Comparison of ENCODE assay signal across 15 cellular contexts in the genomic region with DNA sequence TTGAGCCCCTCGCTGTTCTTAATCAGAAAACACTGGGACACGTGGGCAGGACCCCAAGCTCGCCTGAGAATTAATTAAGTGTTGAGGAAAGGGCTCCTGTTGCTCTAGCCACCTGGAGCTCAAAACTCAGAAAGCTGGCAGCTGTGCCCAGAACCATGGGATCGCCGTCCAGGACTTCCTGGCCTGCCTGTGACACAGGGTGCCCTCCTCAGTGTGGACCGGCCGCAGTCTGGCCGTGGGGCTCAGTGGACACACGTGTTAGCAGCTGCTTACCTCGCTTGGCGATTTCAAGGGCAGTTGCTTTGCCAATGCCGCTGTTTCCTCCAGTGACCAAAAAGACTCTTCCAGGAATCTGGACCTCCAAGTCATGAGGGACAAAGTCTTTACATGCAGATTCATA. TPM values are rescaled to one million over a fixed set of nuclear protein-coding genes. Genes with fewer than 3 reads are reported as not detected.
DNase-seq lines count a peak whose midpoint lies in the region; ATAC-seq and TF ChIP-seq lines count a peak whose summit lies in the region.
"Had no signal": no experiment of that assay in that cellular context is flagged by ENCODE, and none has a peak within 500 bp of the region (broad histone marks: within the 10 kb centered on the region; RNA-seq: fewer than 3 reads in every experiment).

No MANE protein-coding gene starts in this region.

- no peak overlapping the region for H2BK20ac ChIP-seq in IMR-90 (ENCODE audit: low read depth, low read length)

- H4K5ac ChIP-seq in IMR-90 (ENCODE audit: low read depth, low read length) = no peak overlapping the region

- H3K36me3 ChIP-seq in IMR-90 (ENCODE audit: control insufficient read depth, insufficient read depth, low read length) = no peaks in the 10 kb centered on the region
- H3K36me3 ChIP-seq in neuronal stem cell (replicated peaks in 1 of 2; ENCODE audit: control insufficient read depth in 2 of 2, insufficient read depth in 2 of 2, low read length in 2 of 2) = peaks cover 0 to 1% of the 10 kb centered on the region in 2 donors
- H3K36me3 ChIP-seq: BE2C, HAP-1 had no signal

- TF ChIP-seq RAD21 in IMR-90 (IDR thresholded peaks at IDR 0.05; ENCODE audit: low read length) = no peak

- H2BK12ac ChIP-seq in neuronal stem cell (ENCODE audit: low read length) = no peak overlapping the region

- H2BK5ac ChIP-seq in IMR-90 (ENCODE audit: low read depth, low read length, poor library complexity, severe bottlenecking) = no peak overlapping the region
- no peak overlapping the region for H2BK5ac ChIP-seq in neuronal stem cell (ENCODE audit: low read length)

- H3K4me1 ChIP-seq in IMR-90 (ENCODE audit: control insufficient read depth, insufficient read depth, low read length) (peaks cover 4% of the 10 kb centered on the region), neuronal stem cell (ENCODE audit: control insufficient read depth in 2 of 2, insufficient read depth in 1 of 2, low read depth in 1 of 2, low read length in 2 of 2) (peaks cover 22 to 34% of the 10 kb centered on the region in 2 donors)

- H4K91ac ChIP-seq in IMR-90 (ENCODE audit: insufficient read depth, low read depth, low read length) = no peak overlapping the region
- no peak overlapping the region for H4K91ac ChIP-seq in neuronal stem cell (ENCODE audit: low read depth, low read length, poor library complexity)

- no peak overlapping the region for H2AK9ac ChIP-seq in IMR-90 (replicated peaks; ENCODE audit: low read depth, low read length, poor library complexity)

- no peak overlapping the region for H3K27ac ChIP-seq in IMR-90 (ENCODE audit: insufficient read depth, low read length)
- H3K27ac ChIP-seq in neuronal stem cell (replicated peaks; ENCODE audit: low read length) = no peak overlapping the region
- H3K27ac ChIP-seq: C4-2B had no signal

- CTCF ChIA-PET in IMR-90 (lab: Yijun Ruan, JAX) = no interaction called here

- H3K27ac Mint-ChIP-seq in activated naive CD8-positive, alpha-beta T cell = peak overlapping the region; percentile 10
- H3K27ac Mint-ChIP-seq in activated naive CD8-positive, alpha-beta T cell treated with anti-CD3 and anti-CD28 coated beads for 36 hours = no peak overlapping the region

- H4K8ac ChIP-seq in IMR-90 (ENCODE audit: low read depth in 2 of 2, low read length in 2 of 2) (no peak overlapping the region), neuronal stem cell (ENCODE audit: low read depth, low read length) (no peak overlapping the region)

- H3K23ac ChIP-seq in IMR-90 (ENCODE audit: low read depth, low read length) (no peak overlapping the region), neuronal stem cell (ENCODE audit: low read depth, low read length, poor library complexity) (no peak overlapping the region)

- H2AK5ac ChIP-seq in IMR-90 (ENCODE audit: low read depth, low read length) (no peak overlapping the region), neuronal stem cell (ENCODE audit: low read depth, low read length) (no peak overlapping the region)

- peak overlapping the region; percentile 5 for H2AFZ ChIP-seq in IMR-90 (replicated peaks; ENCODE audit: low read length, poor library complexity)
- H2AFZ ChIP-seq in neuronal stem cell (ENCODE audit: low read length) = no peak overlapping the region

- no TSS peak for BruUV-seq in IMR-90 (replicated peaks; lab: Mats Ljungman, UMichigan)

- H3K4me3 Mint-ChIP-seq in activated naive CD8-positive, alpha-beta T cell = no peak overlapping the region
- no peak overlapping the region for H3K4me3 Mint-ChIP-seq in activated naive CD8-positive, alpha-beta T cell treated with anti-CD3 and anti-CD28 coated beads for 36 hours

- H3K79me1 ChIP-seq in IMR-90 (ENCODE audit: low read depth in 1 of 2, low read length in 2 of 2) (peaks cover 0 to 9% of the 10 kb centered on the region in 2 experiments; a peak in 1 of 4 replicates), neuronal stem cell (ENCODE audit: low read depth, low read length) (no peaks in the 10 kb centered on the region)

- no peaks in the 10 kb centered on the region for H3K27me3 Mint-ChIP-seq in activated naive CD8-positive, alpha-beta T cell
- H3K27me3 Mint-ChIP-seq in activated naive CD8-positive, alpha-beta T cell treated with anti-CD3 and anti-CD28 coated beads for 36 hours = no peaks in the 10 kb centered on the region
- H3K27me3 Mint-ChIP-seq: IgD-negative memory B cell had no signal

- H3K36me3 Mint-ChIP-seq in activated naive CD8-positive, alpha-beta T cell = no peaks in the 10 kb centered on the region
- peaks cover 3% of the 10 kb centered on the region for H3K36me3 Mint-ChIP-seq in activated naive CD8-positive, alpha-beta T cell treated with anti-CD3 and anti-CD28 coated beads for 36 hours
- H3K36me3 Mint-ChIP-seq: IgD-negative memory B cell had no signal

- 87% methylated on average over 3 of the region's 12 CpGs; no CpG with 5 or more reads in 1 of the 2 experiments for WGBS in IMR-90 (ENCODE audit: extremely low coverage in 2 of 2, insufficient read length in 1 of 2), 2 experiments
- WGBS in neuronal stem cell (ENCODE audit: extremely low coverage in 2 of 2, insufficient read length in 2 of 2, insufficient replicate concordance in 1 of 2), 2 donors = no CpG with 5 or more reads among the region's 12 CpGs

- H2BK15ac ChIP-seq in IMR-90 (ENCODE audit: low read depth, low read length) (no peak overlapping the region), neuronal stem cell (ENCODE audit: low read length) (no peak overlapping the region)

- H3K4me2 ChIP-seq in IMR-90 (ENCODE audit: low read depth, low read length) (no peak overlapping the region), neuronal stem cell (ENCODE audit: insufficient read depth, low read length, poor library complexity, severe bottlenecking) (no peak overlapping the region)

- H3K14ac ChIP-seq in IMR-90 (replicated peaks; ENCODE audit: low read depth, low read length) (no peak overlapping the region), neuronal stem cell (ENCODE audit: low read length) (no peak overlapping the region)

- no peak overlapping the region for H3K9ac ChIP-seq in IMR-90 (ENCODE audit: low read depth, low read length)
- no peak overlapping the region for H3K9ac ChIP-seq in neuronal stem cell (ENCODE audit: low read depth, low read length, poor library complexity)

- no peak for DNase-seq in activated naive CD8-positive, alpha-beta T cell treated with anti-CD3 and anti-CD28 coated beads for 36 hours
- DNase-seq in IMR-90 = no peak
- no peak for DNase-seq in neuronal stem cell (ENCODE audit: low spot score)
- DNase-seq in GM13977 (ENCODE audit: low spot score) = no peak
- DNase-seq in NCI-H2196 (lab: John Stamatoyannopoulos, UW; ENCODE audit: unreplicated experiment) = no peak
- DNase-seq: BE2C, DMS 273 treated with DMSO at 0.1 percent for 48 hours, GOT3 had no signal

- H3K9me3 ChIP-seq in IMR-90 (ENCODE audit: control insufficient read depth, insufficient read depth, low read length) (no peaks in the 10 kb centered on the region), neuronal stem cell (replicated peaks in 1 of 2; ENCODE audit: control insufficient read depth in 2 of 2, insufficient read depth in 1 of 2, low read depth in 1 of 2, low read length in 2 of 2) (no peaks in the 10 kb centered on the region)
- H3K9me3 ChIP-seq: BE2C, HAP-1 had no signal

- no peak overlapping the region for H3K18ac ChIP-seq in IMR-90 (ENCODE audit: low read depth, low read length)
- H3K18ac ChIP-seq in neuronal stem cell (ENCODE audit: low read length) = no peak overlapping the region

- ATAC-seq in IMR-90 (ENCODE audit: low read depth) (no peak), GM18502 (IDR thresholded peaks at IDR 0.05; ENCODE audit: poor library complexity, unreplicated experiment) (no peak)
- ATAC-seq: GM12878 had no signal

- H3K4ac ChIP-seq in IMR-90 (ENCODE audit: low read depth, low read length) = no peak overlapping the region
- H3K4ac ChIP-seq in neuronal stem cell (ENCODE audit: low read length) = peak overlapping the region; percentile 44

- no peak overlapping the region for H3K56ac ChIP-seq in IMR-90 (ENCODE audit: extremely low read depth, insufficient read depth, low read length)

- dilution Hi-C loops in IMR-90 (cut with HindIII; ENCODE audit: low sequenced_read_pairs, unreplicated experiment) = no loop called here

- no peak for TF ChIP-seq CTCF in IMR-90 (conservative IDR thresholded peaks at IDR 0.05; ENCODE audit: low read depth, low read length)
- no peak for TF ChIP-seq CTCF in GM13977 (IDR thresholded peaks at IDR 0.05; ENCODE audit: extremely low read depth, insufficient read depth, missing control alignments)

- H3K4me1 Mint-ChIP-seq in activated naive CD8-positive, alpha-beta T cell (ENCODE audit: low read depth) = peaks cover 40% of the 10 kb centered on the region
- H3K4me1 Mint-ChIP-seq in activated naive CD8-positive, alpha-beta T cell treated with anti-CD3 and anti-CD28 coated beads for 36 hours = peaks cover 28% of the 10 kb centered on the region

- H3K9me3 Mint-ChIP-seq in activated naive CD8-positive, alpha-beta T cell (ENCODE audit: low read depth) = no peaks in the 10 kb centered on the region
- no peaks in the 10 kb centered on the region for H3K9me3 Mint-ChIP-seq in activated naive CD8-positive, alpha-beta T cell treated with anti-CD3 and anti-CD28 coated beads for 36 hours
- H3K9me3 Mint-ChIP-seq: IgD-negative memory B cell had no signal

- H4K20me1 ChIP-seq in IMR-90 (ENCODE audit: insufficient read depth, low read length) = no peaks in the 10 kb centered on the region

- POLR2A ChIA-PET in IMR-90 (lab: Charles Lee; ENCODE audit: unreplicated experiment) = no interaction called here

- no peak for TF ChIP-seq POLR2A in IMR-90 (IDR thresholded peaks at IDR 0.05; ENCODE audit: low read depth, low read length)

- H3K9me1 ChIP-seq in IMR-90 (ENCODE audit: insufficient read depth, low read length) = peaks cover 4% of the 10 kb centered on the region; the same call in 1 of the 2 replicates

- H2BK120ac ChIP-seq in IMR-90 (ENCODE audit: low read depth, low read length) (no peak overlapping the region), neuronal stem cell (ENCODE audit: low read depth, low read length) (no peak overlapping the region)

- H3K27me3 ChIP-seq in IMR-90 (ENCODE audit: control insufficient read depth, insufficient read depth, low read length) (no peaks in the 10 kb centered on the region), neuronal stem cell (ENCODE audit: control insufficient read depth in 3 of 3, insufficient read depth in 3 of 3, low read depth in 1 of 3, low read length in 3 of 3) (no peaks in the 10 kb centered on the region)
- H3K27me3 ChIP-seq: BE2C had no signal

- intact Hi-C loops in IMR-90 (cut with micrococcal nuclease) = no loop called here

- in situ Hi-C loops in IMR-90 (cut with MboI; ENCODE audit: low sequenced_read_pairs) = loop anchor here (5.0 kb wide), 1 partner anchor 357 kb away; no protein-coding TSS in a partner anchor
- in situ Hi-C loops in GM13977 (cut with MboI; ENCODE audit: low pct_unique_long_range_greater_than_20kb, low sequenced_read_pairs, unreplicated experiment) = no loop called here

- no peak overlapping the region for H3K4me3 ChIP-seq in IMR-90 (ENCODE audit: insufficient read depth, low read depth, low read length)
- H3K4me3 ChIP-seq in neuronal stem cell (ENCODE audit: low read length in 2 of 2) = no peak overlapping the region
- H3K4me3 ChIP-seq: GM12878, HAP-1 had no signal

RNA-seq across cellular contexts. Expression of gene DHRS12, which starts 4.7 kb away (rescaled TPM):
- 1 to 10 TPM; 9.7 to 9.9 TPM for total RNA-seq in activated naive CD8-positive, alpha-beta T cell treated with anti-CD3 and anti-CD28 coated beads for 36 hours
- total RNA-seq in IMR-90 (2012; rRNA removed) = 1.3 and 1.9 TPM in 2 replicates
- 1.5 and 1.6 TPM in 2 replicates for polyA plus RNA-seq in IMR-90 (2012; rRNA removed)
- 1.2 and 1.5 TPM in 2 replicates for polyA plus RNA-seq in IMR-90 (2012; cell fraction: cytosol; rRNA removed)
- 3.7 TPM in 2 replicates for polyA plus RNA-seq in IMR-90 (2012; cell fraction: nucleus; rRNA removed; ENCODE audit: low replicate concordance)
- 18.5 TPM for polyA plus RNA-seq in neuronal stem cell (2013, experiment 1 of 2)
- polyA plus RNA-seq in neuronal stem cell (2013, experiment 2 of 2) = 20.4 TPM

RNA-seq across cellular contexts. Expression of gene TMEM272, which starts 45.7 kb away (rescaled TPM):
- 1 to 10 TPM; 1.5 to 1.6 TPM for total RNA-seq in activated naive CD8-positive, alpha-beta T cell treated with anti-CD3 and anti-CD28 coated beads for 36 hours
- total RNA-seq in IMR-90 (2012; rRNA removed) = not detected in 2 replicates
- not detected in 2 replicates for polyA plus RNA-seq in IMR-90 (2012; rRNA removed)
- not detected in 2 replicates for polyA plus RNA-seq in IMR-90 (2012; cell fraction: cytosol; rRNA removed)
- polyA plus RNA-seq in IMR-90 (2012; cell fraction: nucleus; rRNA removed; ENCODE audit: low replicate concordance) = not detected in 2 replicates
- 0.04 TPM for polyA plus RNA-seq in neuronal stem cell (2013, experiment 1 of 2)
- polyA plus RNA-seq in neuronal stem cell (2013, experiment 2 of 2) = 0.03 TPM
- total RNA-seq: GM12878, HT-29 had no signal
- polyA plus RNA-seq: IgD-negative memory B cell had no signal
